9 cellular contexts compared by ENCODE assay signal in genomic region chr3:12999147-13000140, GRCh38.
DNase-seq lines count a peak whose midpoint lies in the region; ATAC-seq and FAIRE-seq lines count a peak whose summit lies in the region.
"Had no signal": no experiment of that assay in that cellular context is flagged by ENCODE, and none has a peak within 500 bp of the region (broad histone marks: within the 10 kb centered on the region; RNA-seq: fewer than 3 reads in every experiment).

No MANE protein-coding gene starts in this region.

- POLR2A ChIA-PET in naive thymus-derived CD4-positive, alpha-beta T cell (lab: Charles Lee): interaction anchor here (0.9 to 4.8 kb wide), 4 partner anchors 10 to 45 kb away, joined by 3 to 41 read pairs (median 6); no protein-coding TSS in a partner anchor

- no peaks in the 10 kb centered on the region for H3K9me3 ChIP-seq in naive thymus-derived CD4-positive, alpha-beta T cell (ENCODE audit: control insufficient read depth in 2 of 3, low read length in 3 of 3)
- H3K9me3 ChIP-seq in effector memory CD4-positive, alpha-beta T cell (ENCODE audit: control insufficient read depth, low read length): no peaks in the 10 kb centered on the region

- DNase-seq in GM19239 (ENCODE audit: insufficient read length, low spot score) (no peak), NCI-H2107 (lab: John Stamatoyannopoulos, UW) (no peak)
- DNase-seq in naive thymus-derived CD4-positive, alpha-beta T cell: no peak
- no peak for DNase-seq in effector memory CD4-positive, alpha-beta T cell
- no peak for DNase-seq in activated CD4-positive, alpha-beta T cell treated with anti-CD3 and anti-CD28 coated beads for 4 hours

- no peak overlapping the region for H3K4me3 ChIP-seq in naive thymus-derived CD4-positive, alpha-beta T cell (ENCODE audit: low read length)
- H3K4me3 ChIP-seq in effector memory CD4-positive, alpha-beta T cell (ENCODE audit: insufficient read depth, low read depth, low read length, poor library complexity, severe bottlenecking): no peak overlapping the region

- H3K27ac ChIP-seq in adipose tissue (ENCODE audit: low read depth, low read length): peak overlapping the region; percentile 71
- H3K27ac ChIP-seq in naive thymus-derived CD4-positive, alpha-beta T cell (ENCODE audit: low read depth, low read length): peak overlapping the region; percentile 39
- H3K27ac ChIP-seq in effector memory CD4-positive, alpha-beta T cell (ENCODE audit: insufficient read depth, low read length, poor library complexity, severe bottlenecking): no peak overlapping the region

- H3K36me3 ChIP-seq in naive thymus-derived CD4-positive, alpha-beta T cell (ENCODE audit: control insufficient read depth in 2 of 3, insufficient read depth in 3 of 3, low read length in 3 of 3): peaks cover 0 to 16% (median 4%) of the 10 kb centered on the region in 3 experiments
- H3K36me3 ChIP-seq in effector memory CD4-positive, alpha-beta T cell (ENCODE audit: control insufficient read depth, insufficient read depth, low read length): peaks cover 29% of the 10 kb centered on the region

- CTCF ChIA-PET in naive thymus-derived CD4-positive, alpha-beta T cell (lab: Charles Lee): interaction anchor here (0.7 to 1.7 kb wide), 4 partner anchors 8 to 347 kb away, joined by 3 to 4 read pairs (median 3); no protein-coding TSS in a partner anchor

- peak overlapping the region in 4 of 10 donors; percentile 8 to 25 (median 15) for H3K4me3 Mint-ChIP-seq in naive thymus-derived CD4-positive, alpha-beta T cell

- peak; percentile 49 for ATAC-seq in HG03378 (IDR thresholded peaks at IDR 0.05; ENCODE audit: unreplicated experiment)
- peak; percentile 75 for ATAC-seq in naive thymus-derived CD4-positive, alpha-beta T cell
- no peak for ATAC-seq in HG03439 (IDR thresholded peaks at IDR 0.05; ENCODE audit: unreplicated experiment)

- peaks cover 0 to 31% (median 12%) of the 10 kb centered on the region in 5 donors for H3K36me3 Mint-ChIP-seq in naive thymus-derived CD4-positive, alpha-beta T cell

- intact Hi-C loops in naive thymus-derived CD4-positive, alpha-beta T cell (cut with micrococcal nuclease): no loop called here

- H3K4me1 Mint-ChIP-seq in naive thymus-derived CD4-positive, alpha-beta T cell: peaks cover 56 to 91% (median 85%) of the 10 kb centered on the region in 7 donors

- H3K27me3 ChIP-seq in naive thymus-derived CD4-positive, alpha-beta T cell (ENCODE audit: control insufficient read depth in 2 of 2, insufficient read depth in 2 of 2, low read length in 2 of 2): no peaks in the 10 kb centered on the region
- H3K27me3 ChIP-seq in effector memory CD4-positive, alpha-beta T cell (replicated peaks; ENCODE audit: control insufficient read depth, insufficient read depth, low read length, poor library complexity, severe bottlenecking): no peaks in the 10 kb centered on the region

- H3K4me1 ChIP-seq in naive thymus-derived CD4-positive, alpha-beta T cell (ENCODE audit: control insufficient read depth in 2 of 2, insufficient read depth in 2 of 2, low read length in 2 of 2): peaks cover 28 to 41% of the 10 kb centered on the region in 2 donors
- H3K4me1 ChIP-seq in effector memory CD4-positive, alpha-beta T cell (ENCODE audit: control insufficient read depth, insufficient read depth, low read length, poor library complexity, severe bottlenecking): peaks cover 28% of the 10 kb centered on the region

- H3K27me3 Mint-ChIP-seq in naive thymus-derived CD4-positive, alpha-beta T cell: peaks cover 0 to 4% (median 0%) of the 10 kb centered on the region in 5 donors

- H3K9me3 Mint-ChIP-seq in naive thymus-derived CD4-positive, alpha-beta T cell: peaks cover 0 to 1% (median 0%) of the 10 kb centered on the region in 11 donors

- H3K27ac Mint-ChIP-seq in naive thymus-derived CD4-positive, alpha-beta T cell: peak overlapping the region in 8 of 9 donors; percentile 1 to 77 (median 47)

- peak; percentile 95 for FAIRE-seq in GM19239 (lab: Jason Lieb, UNC)
- FAIRE-seq: endothelial cell of umbilical vein had no signal

- WGBS in adipose tissue, 3 donors: 35 to 69% (median 36%) methylated on average over 14 of the region's 14 CpGs
